ENCODE assay signal across 15 cellular contexts in genomic region chr18:62484941-62485340, GRCh38. TPM values are rescaled to one million over a fixed set of nuclear protein-coding genes. Genes with fewer than 3 reads are reported as not detected.
A peak's percentile ranks its signal among the peaks of the same experiment; 100 is the strongest.
DNase-seq lines count a peak whose midpoint lies in the region; ATAC-seq, FAIRE-seq and TF ChIP-seq lines count a peak whose summit lies in the region.
"Had no signal": no experiment of that assay in that cellular context is flagged by ENCODE, and none has a peak within 500 bp of the region (broad histone marks: within the 10 kb centered on the region; RNA-seq: fewer than 3 reads in every experiment).

No MANE protein-coding gene starts in this region.

- TF ChIP-seq EP300 in A549 (IDR thresholded peaks at IDR 0.05), result no peak

- FAIRE-seq in A549 (lab: Jason Lieb, UNC) (no peak), D721Med (lab: Jason Lieb, UNC) (peak; percentile 88)
- FAIRE-seq: A204.1, G401.6, GM12891 had no signal

- CTCF ChIA-PET in A549 (lab: Yijun Ruan, JAX) (interaction anchor here (1.1 to 1.8 kb wide), 2 partner anchors 59 to 99 kb away, joined by 3 to 5 read pairs; no protein-coding TSS in a partner anchor), RWPE1 (lab: Yijun Ruan, JAX) (no interaction called here)

- DNase-seq in A549 (ENCODE audit: low read depth in 1 of 2, low spot score in 1 of 2), result no peak
- DNase-seq in D721Med (ENCODE audit: insufficient read length, low spot score), result no peak
- no peak for DNase-seq in RWPE2 (ENCODE audit: low spot score)
- DNase-seq in foreskin melanocyte, result peak; percentile 86
- no peak for DNase-seq in GM19240 (ENCODE audit: insufficient read length, low spot score)
- no peak for DNase-seq in RWPE1 (ENCODE audit: low spot score)
- DNase-seq: Caco-2; CD8-positive, alpha-beta T cell; DMS 273 treated with DMSO at 0.1 percent for 48 hours; KG1 had no signal

- H3K4me3 ChIP-seq in A549 (no peak overlapping the region), RWPE2 (ENCODE audit: severe bottlenecking) (no peak overlapping the region)

- H3K9me3 ChIP-seq in A549 (peaks cover 8% of the 10 kb centered on the region; the same call in 2 of the 3 replicates), RWPE2 (ENCODE audit: severe bottlenecking) (peaks cover 4% of the 10 kb centered on the region)
- H3K9me3 ChIP-seq: Caco-2 had no signal

- POLR2A ChIA-PET in A549 (lab: Yijun Ruan, JAX) (no interaction called here), RWPE1 (lab: Yijun Ruan, JAX; ENCODE audit: low non-redundant PET) (no interaction called here)

- no peaks in the 10 kb centered on the region for H3K27me3 ChIP-seq in RWPE2 (ENCODE audit: insufficient read depth, poor library complexity, severe bottlenecking)

- H3K36me3 ChIP-seq in RWPE2 (ENCODE audit: low read depth), result no peaks in the 10 kb centered on the region

- peak overlapping the region; percentile 75 for H3K4me2 ChIP-seq in A549

- ATAC-seq in A549 (no peak), RWPE2 (ENCODE audit: low read depth) (no peak), HG02678 (IDR thresholded peaks at IDR 0.05; ENCODE audit: unreplicated experiment) (no peak), GM19395 (IDR thresholded peaks at IDR 0.05; ENCODE audit: unreplicated experiment) (no peak)
- ATAC-seq: CD8-positive, alpha-beta T cell had no signal

- TF ChIP-seq POLR2A in A549 (IDR thresholded peaks at IDR 0.05; ENCODE audit: low read length), result no peak

- TF ChIP-seq CTCF in A549 (IDR thresholded peaks at IDR 0.05) (no peak), D721Med (IDR thresholded peaks at IDR 0.05; ENCODE audit: insufficient read depth, missing control alignments) (no peak), RWPE2 (IDR thresholded peaks at IDR 0.05; ENCODE audit: poor library complexity, severe bottlenecking) (no peak), RWPE1 (conservative IDR thresholded peaks at IDR 0.05; ENCODE audit: low read depth) (no peak)

- TF ChIP-seq RAD21 in A549 (conservative IDR thresholded peaks at IDR 0.05 in 1 of 2, IDR thresholded peaks at IDR 0.05 in 1 of 2), result no peak

- peaks cover 18% of the 10 kb centered on the region for H3K4me1 ChIP-seq in A549
- H3K4me1 ChIP-seq in RWPE2 (ENCODE audit: insufficient read depth, poor library complexity, severe bottlenecking), result peaks cover 16% of the 10 kb centered on the region
- H3K4me1 ChIP-seq: Caco-2 had no signal

- 0 out of 6 replicates have a peak overlapping the region, but pooled peaks of 1 of the 2 experiments have one; percentile 15 for H3K27ac ChIP-seq in A549
- H3K27ac ChIP-seq in RWPE2 (ENCODE audit: poor library complexity, severe bottlenecking), result peak overlapping the region; percentile 85
- H3K27ac ChIP-seq in RWPE1, result no peak overlapping the region

- 72% methylated on average over 8 of the region's 8 CpGs for WGBS in A549 (ENCODE audit: missing lambda C conversion rate)

TF ChIP-seq in A549, 52 proteins besides CTCF, POLR2A, EP300 and RAD21:
- no peak for TF ChIP-seq HOXB13 (CRISPR knock-in tag; IDR thresholded peaks at IDR 0.05; ENCODE audit: low read depth)
- TF ChIP-seq BCL3 (IDR thresholded peaks at IDR 0.05), result no peak
- TF ChIP-seq HOXA7 (CRISPR knock-in tag; IDR thresholded peaks at IDR 0.05), result no peak

RNA-seq across cellular contexts. Expression of gene ZCCHC2, which starts 37.9 kb away (rescaled TPM):
- 12.5 and 15.5 TPM in 2 replicates for polyA plus RNA-seq in A549 (2011; rRNA removed)
- polyA plus RNA-seq in A549 (2012; cell fraction: cytosol; rRNA removed), result 7.6 and 9.2 TPM in 2 replicates
- 11.4 and 15.1 TPM in 2 replicates for polyA plus RNA-seq in A549 (2012; cell fraction: nucleus; rRNA removed)
- 7.5 to 8.4 TPM (median 7.6 TPM) in 3 replicates for polyA plus RNA-seq in A549 (2017; fragmentation: RNase III; extraction: RNeasy Plus Mini Kit Qiagen cat#74134 plus additional on column Dnase treatment)
- 27.3 and 32.6 TPM in 2 replicates for polyA minus RNA-seq in A549 (2011; rRNA and poly(A)+ RNA removed)
